In the genomic region with DNA sequence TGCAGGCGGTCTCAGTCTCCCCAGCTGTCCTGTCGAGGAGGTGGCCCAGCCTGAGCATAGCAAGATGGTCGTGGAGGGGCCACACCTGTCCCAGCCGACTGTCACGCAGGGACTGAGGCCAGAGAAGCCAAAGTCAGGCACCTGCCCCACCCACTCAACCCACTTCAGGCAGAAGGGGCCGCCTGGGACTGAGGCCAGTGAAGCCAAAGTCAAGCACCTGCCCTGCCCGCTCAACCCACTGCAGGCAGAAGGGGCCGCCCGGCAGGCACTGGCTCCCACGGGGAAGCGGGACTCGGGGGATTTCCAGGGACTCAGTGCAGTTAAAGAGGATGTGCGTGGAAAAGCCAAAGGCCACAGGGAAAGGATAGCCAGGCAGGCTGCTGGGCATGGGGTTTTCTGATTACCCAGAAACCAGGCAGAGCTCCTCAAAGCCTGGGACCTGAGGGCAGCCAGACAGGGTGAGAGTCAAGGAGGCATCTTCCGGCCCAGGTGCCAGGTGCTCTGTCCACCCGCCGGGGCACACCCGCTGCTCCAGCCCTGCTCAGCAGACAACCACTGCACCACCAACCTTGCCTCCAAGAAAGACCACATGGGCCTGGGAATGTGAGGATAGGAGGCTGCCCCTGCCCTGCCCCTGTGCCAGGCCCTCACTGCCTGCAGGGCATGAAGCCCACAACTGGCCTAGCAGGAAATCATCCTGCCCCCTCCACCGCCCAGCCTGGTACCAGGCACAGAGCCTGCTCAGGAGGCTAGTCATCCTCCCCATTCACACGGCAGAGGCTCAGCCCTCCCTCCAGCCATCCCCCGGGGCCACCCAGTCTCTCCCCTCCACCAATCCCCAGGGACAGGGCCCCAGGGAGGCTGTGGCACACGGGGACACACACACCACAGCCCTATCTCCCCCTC, we compare ENCODE assay signal across 1 cellular context.
TF ChIP-seq lines count a peak whose summit lies in the region.

No MANE protein-coding gene starts in this region.

TF ChIP-seq in HepG2, 621 proteins besides CTCF, POLR2A, EP300 and RAD21:
- peak; percentile 32; the same call in 1 of the 2 replicates for TF ChIP-seq RBFOX2 (IDR thresholded peaks at IDR 0.05; ENCODE audit: low read depth, low read length)
- TF ChIP-seq ZNF235 (CRISPR knock-in tag; IDR thresholded peaks at IDR 0.05; ENCODE audit: borderline replicate concordance) = no peak
- no peak for TF ChIP-seq ZSCAN22 (CRISPR knock-in tag; IDR thresholded peaks at IDR 0.05)
- TF ChIP-seq AGO2 (optimal IDR thresholded peaks at IDR 0.05; ENCODE audit: low read depth, low read length) = peak; percentile 71
